In genomic region chr13:109833071-109833470, GRCh38 we compare ENCODE assay signal across 34 cellular contexts.
"Had no signal": no experiment of that assay in that cellular context is flagged by ENCODE, and none has a peak within 500 bp of the region (broad histone marks: within the 10 kb centered on the region; RNA-seq: fewer than 3 reads in every experiment).

No MANE protein-coding gene starts in this region.

- H3K27ac ChIP-seq: adrenal gland, ascending aorta, body of pancreas, brain microvascular endothelial cell, breast epithelium, cardiac muscle cell had no signal

- H3K4me1 ChIP-seq: adrenal gland, ascending aorta, breast epithelium had no signal

- FAIRE-seq: astrocyte, bronchial epithelial cell had no signal

- H3K9me3 ChIP-seq: adrenal gland, ascending aorta, body of pancreas, breast epithelium had no signal

- H3K36me3 ChIP-seq: adrenal gland, ascending aorta, brain microvascular endothelial cell, breast epithelium, cardiac muscle cell had no signal

- DNase-seq: activated effector memory CD4-positive, alpha-beta T cell treated with anti-CD3 and anti-CD28 coated beads, Interleukin-2, amount 50 U/mL, for 16 hours; activated effector memory CD4-positive, alpha-beta T cell treated with Interleukin-2 at 50 U/mL for 16 hours; activated gamma-delta T cell; activated gamma-delta T cell treated with Interleukin-2 at 50 U/mL for 16 hours; activated naive CD4-positive, alpha-beta T cell; activated naive CD4-positive, alpha-beta T cell treated with anti-CD3 and anti-CD28 coated beads for 36 hours; activated naive CD4-positive, alpha-beta T cell treated with anti-CD3 and anti-CD28 coated beads, Interleukin-2, amount 10 ng/mL, durations not matched to agents 7 days and 5 days; activated naive CD4-positive, alpha-beta T cell treated with anti-CD3 and anti-CD28 coated beads, Interleukin-2, amount 50 U/mL, for 16 hours; activated naive CD4-positive, alpha-beta T cell treated with Interleukin-2 at 50 U/mL for 16 hours; activated naive CD8-positive, alpha-beta T cell treated with anti-CD3 and anti-CD28 coated beads for 36 hours; activated naive CD8-positive, alpha-beta T cell treated with anti-CD3 and anti-CD28 coated beads, Interleukin-2, amount 10 ng/mL, durations not matched to agents 7 days and 5 days; activated naive CD8-positive, alpha-beta T cell treated with anti-CD3 and anti-CD28 coated beads, Interleukin-2, amount 50 U/mL, for 24 hours; activated T-cell treated with anti-CD3 and anti-CD28 coated beads, Interleukin-2, amount 50 U/mL, for 1 hour; activated T-cell treated with anti-CD3 and anti-CD28 coated beads, Interleukin-2, amount 50 U/mL, for 24 hours; activated T-cell treated with anti-CD3 and anti-CD28 coated beads, Interleukin-2, amount 50 U/mL, for 4 hours; activated T-cell treated with anti-CD3 and anti-CD28 coated beads, Interleukin-2, amount 50 U/mL, for 48 hours; activated T-cell treated with anti-CD3 and anti-CD28 coated beads, Interleukin-2, amount 50 U/mL, for 72 hours; adrenal gland; amniotic stem cell; amygdala; anterior cingulate cortex; aorta; body of pancreas; brain microvascular endothelial cell; caudate nucleus; central memory CD4-positive, alpha-beta T cell; cerebellar nuclear complex had no signal

- ATAC-seq: activated naive CD4-positive, alpha-beta T cell treated with anti-CD3 and anti-CD28 coated beads, Interleukin-2, amount 50 U/mL, for 72 hours; activated naive CD8-positive, alpha-beta T cell treated with anti-CD3 and anti-CD28 coated beads, Interleukin-2, amount 50 U/mL, for 24 hours; activated T-cell treated with anti-CD3 and anti-CD28 coated beads, Interleukin-2, amount 50 U/mL, for 4 hours; activated T-cell treated with anti-CD3 and anti-CD28 coated beads, Interleukin-2, amount 50 U/mL, for 72 hours; activated T-helper 17 cell treated with anti-CD3 and anti-CD28 coated beads, Interleukin-2, amount 50 U/mL, for 72 hours; body of pancreas had no signal

- H3K27me3 ChIP-seq: adrenal gland, ascending aorta, body of pancreas, brain microvascular endothelial cell, breast epithelium, cardiac muscle cell had no signal

- H3K4me3 ChIP-seq: adrenal gland, ascending aorta, body of pancreas, breast epithelium, cardiac muscle cell had no signal
